Comparison of ENCODE assay signal across 21 cellular contexts in the genomic region with DNA sequence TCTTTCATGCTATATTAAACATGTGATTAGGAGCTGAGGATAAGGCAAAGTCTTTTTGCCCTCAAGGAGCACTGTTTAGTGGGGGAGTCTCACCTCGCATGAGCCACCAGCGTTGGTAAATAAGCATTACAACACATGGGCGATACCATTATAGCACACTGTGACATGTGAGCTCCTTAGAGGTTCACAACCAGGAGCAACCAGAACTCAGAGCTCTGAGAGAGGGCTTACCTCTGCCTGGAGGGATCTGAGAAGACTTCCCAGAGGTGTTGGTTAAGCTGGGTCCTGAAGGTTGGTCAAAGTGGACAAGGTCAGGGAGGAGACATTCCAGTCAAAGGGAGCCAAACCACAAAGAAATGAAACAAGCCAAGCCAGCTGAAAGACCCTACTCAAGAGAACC.
"Had no signal": no experiment of that assay in that cellular context is flagged by ENCODE, and none has a peak within 500 bp of the region (broad histone marks: within the 10 kb centered on the region; RNA-seq: fewer than 3 reads in every experiment).

No MANE protein-coding gene starts in this region.

- H3K4me3 Mint-ChIP-seq: central memory CD8-positive, alpha-beta T cell; immature natural killer cell; natural killer cell had no signal

- H3K4me1 ChIP-seq: right atrium auricular region, sigmoid colon, suprapubic skin, thyroid gland, upper lobe of left lung, uterus had no signal

- H3K27ac Mint-ChIP-seq: immature natural killer cell, natural killer cell had no signal

- H3K27ac ChIP-seq: dorsolateral prefrontal cortex, epithelial cell of prostate, esophagus muscularis mucosa, right atrium auricular region, sigmoid colon, skin epidermis, suprapubic skin, thyroid gland, upper lobe of left lung, uterus had no signal

- ATAC-seq: left cardiac atrium; left ventricle myocardium superior; natural killer cell; stimulated activated naive CD8-positive, alpha-beta T cell treated with anti-CD3 and anti-CD28 coated beads, Interleukin-15, Interleukin-2, amounts not matched to agents 100 U/mL and 50 U/mL, for 24 hours had no signal

- H3K36me3 Mint-ChIP-seq: immature natural killer cell, natural killer cell had no signal

- DNase-seq: cortex of kidney; dorsolateral prefrontal cortex; effector CD8-positive, alpha-beta T cell; foreskin fibroblast; immature natural killer cell; kidney; left cardiac atrium; left ventricle myocardium superior; natural killer cell; sigmoid colon; stimulated activated CD4-positive, alpha-beta T cell treated with anti-CD3 and anti-CD28 coated beads, Interleukin-12 subunit alpha, Interleukin-12 subunit beta, amount 100 ng/mL, for 4 hours; stimulated activated naive CD8-positive, alpha-beta T cell treated with anti-CD3 and anti-CD28 coated beads, Interleukin-15, Interleukin-2, amounts not matched to agents 100 U/mL and 50 U/mL, for 24 hours; thyroid gland; upper lobe of left lung; uterus had no signal

- H3K9me3 Mint-ChIP-seq: central memory CD8-positive, alpha-beta T cell; immature natural killer cell; natural killer cell had no signal

- H3K27me3 ChIP-seq: esophagus muscularis mucosa, right atrium auricular region, sigmoid colon, thyroid gland, upper lobe of left lung, uterus had no signal

- H3K36me3 ChIP-seq: esophagus muscularis mucosa, sigmoid colon, suprapubic skin, thyroid gland, upper lobe of left lung, uterus had no signal

- H3K9me3 ChIP-seq: esophagus muscularis mucosa, right atrium auricular region, sigmoid colon, suprapubic skin, thyroid gland, upper lobe of left lung, uterus had no signal

- H3K4me1 Mint-ChIP-seq: central memory CD8-positive, alpha-beta T cell; immature natural killer cell; natural killer cell had no signal

- H3K4me3 ChIP-seq: dorsolateral prefrontal cortex, esophagus muscularis mucosa, right atrium auricular region, sigmoid colon, skin epidermis, suprapubic skin, thyroid gland, upper lobe of left lung, uterus had no signal
